ENCODE assay signal across 1 cellular context in genomic region chr13:41056996-41057711, GRCh38.
TF ChIP-seq lines count a peak whose summit lies in the region.

No MANE protein-coding gene starts in this region.

TF ChIP-seq in HepG2, 621 proteins besides CTCF, POLR2A, EP300 and RAD21 (continued from another document):
- TF ChIP-seq HMGA1 (CRISPR knock-in tag; conservative IDR thresholded peaks at IDR 0.05) (no peak), THYN1 (CRISPR knock-in tag; IDR thresholded peaks at IDR 0.05; ENCODE audit: borderline replicate concordance, low read depth) (no peak), HDAC1 (CRISPR knock-in tag; IDR thresholded peaks at IDR 0.05) (0 out of 2 replicates have a peak, but pooled peaks have one; percentile 35), ZNF580 (CRISPR knock-in tag; IDR thresholded peaks at IDR 0.05; ENCODE audit: borderline replicate concordance, low read depth) (no peak), SP2 (CRISPR knock-in tag; IDR thresholded peaks at IDR 0.05) (no peak), ARID5B (CRISPR knock-in tag; IDR thresholded peaks at IDR 0.05) (peak; percentile 41; the same call in 1 of the 2 replicates), MXI1 (IDR thresholded peaks at IDR 0.05; ENCODE audit: borderline replicate concordance, low read depth, low read length) (no peak), KDM2A (CRISPR knock-in tag; IDR thresholded peaks at IDR 0.05; ENCODE audit: borderline replicate concordance, low read depth) (no peak), SOX6 (IDR thresholded peaks at IDR 0.05) (no peak), SOX6 (CRISPR knock-in tag; IDR thresholded peaks at IDR 0.05) (peak; percentile 51; the same call in 1 of the 2 replicates), SYNCRIP (IDR thresholded peaks at IDR 0.05; ENCODE audit: insufficient read depth, low read depth, low read length) (no peak), ZMYM4 (CRISPR knock-in tag; IDR thresholded peaks at IDR 0.05) (peak; percentile 24; the same call in 1 of the 2 replicates), SP5 (CRISPR knock-in tag; IDR thresholded peaks at IDR 0.05; ENCODE audit: borderline replicate concordance, low read depth) (0 out of 2 replicates have a peak, but pooled peaks have one; percentile 18), KLF13 (CRISPR knock-in tag; IDR thresholded peaks at IDR 0.05) (no peak), AHR (CRISPR knock-in tag; IDR thresholded peaks at IDR 0.05) (no peak), CEBPG (CRISPR knock-in tag; IDR thresholded peaks at IDR 0.05) (no peak; the same call in 1 of the 2 replicates), NFRKB (IDR thresholded peaks at IDR 0.05) (no peak), AKAP8 (CRISPR knock-in tag; IDR thresholded peaks at IDR 0.05) (no peak), NR2C2 (CRISPR knock-in tag; IDR thresholded peaks at IDR 0.05; ENCODE audit: borderline replicate concordance) (no peak), KDM4B (CRISPR knock-in tag; IDR thresholded peaks at IDR 0.05) (no peak), ZEB1 (IDR thresholded peaks at IDR 0.05; ENCODE audit: insufficient replicate concordance, low read depth) (peak; percentile 69), TCF7L2 (IDR thresholded peaks at IDR 0.05; ENCODE audit: low read depth, low read length) (peak; percentile 68; the same call in 1 of the 2 replicates)
- TF ChIP-seq, protein P1, sequence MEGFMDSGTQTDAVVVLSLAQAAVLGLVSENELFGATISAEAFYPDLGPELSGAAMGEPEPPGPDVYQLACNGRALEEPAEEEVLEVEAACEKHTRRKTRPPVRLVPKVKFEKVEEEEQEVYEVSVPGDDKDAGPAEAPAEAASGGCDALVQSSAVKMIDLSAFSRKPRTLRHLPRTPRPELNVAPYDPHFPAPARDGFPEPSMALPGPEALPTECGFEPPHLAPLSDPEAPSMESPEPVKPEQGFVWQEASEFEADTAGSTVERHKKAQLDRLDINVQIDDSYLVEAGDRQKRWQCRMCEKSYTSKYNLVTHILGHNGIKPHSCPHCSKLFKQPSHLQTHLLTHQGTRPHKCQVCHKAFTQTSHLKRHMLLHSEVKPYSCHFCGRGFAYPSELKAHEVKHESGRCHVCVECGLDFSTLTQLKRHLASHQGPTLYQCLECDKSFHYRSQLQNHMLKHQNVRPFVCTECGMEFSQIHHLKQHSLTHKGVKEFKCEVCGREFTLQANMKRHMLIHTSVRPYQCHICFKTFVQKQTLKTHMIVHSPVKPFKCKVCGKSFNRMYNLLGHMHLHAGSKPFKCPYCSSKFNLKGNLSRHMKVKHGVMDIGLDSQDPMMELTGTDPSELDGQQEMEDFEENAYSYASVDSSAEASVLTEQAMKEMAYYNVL (CRISPR knock-in tag; IDR thresholded peaks at IDR 0.05; ENCODE audit: borderline replicate concordance): no peak
- TF ChIP-seq, protein P2, sequence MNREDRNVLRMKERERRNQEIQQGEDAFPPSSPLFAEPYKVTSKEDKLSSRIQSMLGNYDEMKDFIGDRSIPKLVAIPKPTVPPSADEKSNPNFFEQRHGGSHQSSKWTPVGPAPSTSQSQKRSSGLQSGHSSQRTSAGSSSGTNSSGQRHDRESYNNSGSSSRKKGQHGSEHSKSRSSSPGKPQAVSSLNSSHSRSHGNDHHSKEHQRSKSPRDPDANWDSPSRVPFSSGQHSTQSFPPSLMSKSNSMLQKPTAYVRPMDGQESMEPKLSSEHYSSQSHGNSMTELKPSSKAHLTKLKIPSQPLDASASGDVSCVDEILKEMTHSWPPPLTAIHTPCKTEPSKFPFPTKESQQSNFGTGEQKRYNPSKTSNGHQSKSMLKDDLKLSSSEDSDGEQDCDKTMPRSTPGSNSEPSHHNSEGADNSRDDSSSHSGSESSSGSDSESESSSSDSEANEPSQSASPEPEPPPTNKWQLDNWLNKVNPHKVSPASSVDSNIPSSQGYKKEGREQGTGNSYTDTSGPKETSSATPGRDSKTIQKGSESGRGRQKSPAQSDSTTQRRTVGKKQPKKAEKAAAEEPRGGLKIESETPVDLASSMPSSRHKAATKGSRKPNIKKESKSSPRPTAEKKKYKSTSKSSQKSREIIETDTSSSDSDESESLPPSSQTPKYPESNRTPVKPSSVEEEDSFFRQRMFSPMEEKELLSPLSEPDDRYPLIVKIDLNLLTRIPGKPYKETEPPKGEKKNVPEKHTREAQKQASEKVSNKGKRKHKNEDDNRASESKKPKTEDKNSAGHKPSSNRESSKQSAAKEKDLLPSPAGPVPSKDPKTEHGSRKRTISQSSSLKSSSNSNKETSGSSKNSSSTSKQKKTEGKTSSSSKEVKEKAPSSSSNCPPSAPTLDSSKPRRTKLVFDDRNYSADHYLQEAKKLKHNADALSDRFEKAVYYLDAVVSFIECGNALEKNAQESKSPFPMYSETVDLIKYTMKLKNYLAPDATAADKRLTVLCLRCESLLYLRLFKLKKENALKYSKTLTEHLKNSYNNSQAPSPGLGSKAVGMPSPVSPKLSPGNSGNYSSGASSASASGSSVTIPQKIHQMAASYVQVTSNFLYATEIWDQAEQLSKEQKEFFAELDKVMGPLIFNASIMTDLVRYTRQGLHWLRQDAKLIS (CRISPR knock-in tag; IDR thresholded peaks at IDR 0.05): no peak
- TF ChIP-seq, protein P3, sequence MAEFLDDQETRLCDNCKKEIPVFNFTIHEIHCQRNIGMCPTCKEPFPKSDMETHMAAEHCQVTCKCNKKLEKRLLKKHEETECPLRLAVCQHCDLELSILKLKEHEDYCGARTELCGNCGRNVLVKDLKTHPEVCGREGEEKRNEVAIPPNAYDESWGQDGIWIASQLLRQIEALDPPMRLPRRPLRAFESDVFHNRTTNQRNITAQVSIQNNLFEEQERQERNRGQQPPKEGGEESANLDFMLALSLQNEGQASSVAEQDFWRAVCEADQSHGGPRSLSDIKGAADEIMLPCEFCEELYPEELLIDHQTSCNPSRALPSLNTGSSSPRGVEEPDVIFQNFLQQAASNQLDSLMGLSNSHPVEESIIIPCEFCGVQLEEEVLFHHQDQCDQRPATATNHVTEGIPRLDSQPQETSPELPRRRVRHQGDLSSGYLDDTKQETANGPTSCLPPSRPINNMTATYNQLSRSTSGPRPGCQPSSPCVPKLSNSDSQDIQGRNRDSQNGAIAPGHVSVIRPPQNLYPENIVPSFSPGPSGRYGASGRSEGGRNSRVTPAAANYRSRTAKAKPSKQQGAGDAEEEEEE (CRISPR knock-in tag; IDR thresholded peaks at IDR 0.05; ENCODE audit: borderline replicate concordance): no peak
